2 cellular contexts compared by ENCODE assay signal in genomic region chr14:102096569-102097188, GRCh38.
TF ChIP-seq lines count a peak whose summit lies in the region.

No MANE protein-coding gene starts in this region.

TF ChIP-seq in HEK293, 187 proteins besides CTCF, POLR2A, EP300 and RAD21:
- no peak for TF ChIP-seq KLF8 (tag by site-specific recombination; IDR thresholded peaks at IDR 0.05)
- TF ChIP-seq PRDM10 (tag by site-specific recombination; IDR thresholded peaks at IDR 0.05): peak; percentile 25; the same call in 1 of the 2 replicates
- TF ChIP-seq ZNF114 (tag by site-specific recombination; IDR thresholded peaks at IDR 0.05): no peak
- peak; percentile 46; the same call in 1 of the 2 replicates for TF ChIP-seq REST (tag by site-specific recombination; IDR thresholded peaks at IDR 0.05)
- TF ChIP-seq ZEB2 (tag by site-specific recombination; IDR thresholded peaks at IDR 0.05): 0 out of 2 replicates have a peak, but pooled peaks have one; percentile 34
- peak; percentile 87 for TF ChIP-seq ZNF362 (tag by site-specific recombination; IDR thresholded peaks at IDR 0.05)
- TF ChIP-seq ZBTB17 (tag by site-specific recombination; IDR thresholded peaks at IDR 0.05): peak; percentile 53
- peak; percentile 96 for TF ChIP-seq ZNF654 (tag by site-specific recombination; IDR thresholded peaks at IDR 0.05; ENCODE audit: low read depth)
- TF ChIP-seq, protein P1, sequence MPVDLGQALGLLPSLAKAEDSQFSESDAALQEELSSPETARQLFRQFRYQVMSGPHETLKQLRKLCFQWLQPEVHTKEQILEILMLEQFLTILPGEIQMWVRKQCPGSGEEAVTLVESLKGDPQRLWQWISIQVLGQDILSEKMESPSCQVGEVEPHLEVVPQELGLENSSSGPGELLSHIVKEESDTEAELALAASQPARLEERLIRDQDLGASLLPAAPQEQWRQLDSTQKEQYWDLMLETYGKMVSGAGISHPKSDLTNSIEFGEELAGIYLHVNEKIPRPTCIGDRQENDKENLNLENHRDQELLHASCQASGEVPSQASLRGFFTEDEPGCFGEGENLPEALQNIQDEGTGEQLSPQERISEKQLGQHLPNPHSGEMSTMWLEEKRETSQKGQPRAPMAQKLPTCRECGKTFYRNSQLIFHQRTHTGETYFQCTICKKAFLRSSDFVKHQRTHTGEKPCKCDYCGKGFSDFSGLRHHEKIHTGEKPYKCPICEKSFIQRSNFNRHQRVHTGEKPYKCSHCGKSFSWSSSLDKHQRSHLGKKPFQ (tag by site-specific recombination; IDR thresholded peaks at IDR 0.05): peak; percentile 81
- TF ChIP-seq TCF7L2 (IDR thresholded peaks at IDR 0.05; ENCODE audit: borderline replicate concordance, low read depth, low read length): peak; percentile 52; the same call in 1 of the 2 replicates
- TF ChIP-seq IKZF3 (tag by site-specific recombination; IDR thresholded peaks at IDR 0.05): peak; percentile 86
- TF ChIP-seq BCL6B (tag by site-specific recombination; IDR thresholded peaks at IDR 0.05): no peak
- peak; percentile 55; the same call in 1 of the 2 replicates for TF ChIP-seq ZSCAN30 (tag by site-specific recombination; IDR thresholded peaks at IDR 0.05)

TF ChIP-seq in H1, 55 proteins besides CTCF, POLR2A, EP300 and RAD21:
- TF ChIP-seq TBP (IDR thresholded peaks at IDR 0.05; ENCODE audit: low read depth, low read length): no peak
- TF ChIP-seq SP4 (IDR thresholded peaks at IDR 0.05; ENCODE audit: low read length): no peak
- no peak for TF ChIP-seq SP1 (IDR thresholded peaks at IDR 0.05; ENCODE audit: low read depth, low read length)
- peak; percentile 46; the same call in 1 of the 2 replicates for TF ChIP-seq GABPA (IDR thresholded peaks at IDR 0.05; ENCODE audit: borderline replicate concordance, insufficient read depth, low read length)
- TF ChIP-seq MAX (IDR thresholded peaks at IDR 0.05): peak; percentile 53; the same call in 1 of the 2 replicates
- TF ChIP-seq SP2 (IDR thresholded peaks at IDR 0.05; ENCODE audit: low read length): no peak
- TF ChIP-seq ASH2L (IDR thresholded peaks at IDR 0.05; ENCODE audit: low read length): peak; percentile 6
- TF ChIP-seq CBX8 (IDR thresholded peaks at IDR 0.05; ENCODE audit: borderline replicate concordance, low read depth, low read length): no peak
- TF ChIP-seq EZH2 (IDR thresholded peaks at IDR 0.05; ENCODE audit: low read depth, low read length, severe bottlenecking): no peak
- TF ChIP-seq EGR1 (IDR thresholded peaks at IDR 0.05; ENCODE audit: borderline replicate concordance, low read depth, low read length): no peak
- TF ChIP-seq ATF3 (IDR thresholded peaks at IDR 0.05; ENCODE audit: insufficient read depth, low read depth, low read length): 0 out of 2 replicates have a peak, but pooled peaks have one; percentile 26
- no peak for TF ChIP-seq SAP30 (IDR thresholded peaks at IDR 0.05; ENCODE audit: insufficient read depth, insufficient replicate concordance, low read length)
- TF ChIP-seq, protein P2, sequence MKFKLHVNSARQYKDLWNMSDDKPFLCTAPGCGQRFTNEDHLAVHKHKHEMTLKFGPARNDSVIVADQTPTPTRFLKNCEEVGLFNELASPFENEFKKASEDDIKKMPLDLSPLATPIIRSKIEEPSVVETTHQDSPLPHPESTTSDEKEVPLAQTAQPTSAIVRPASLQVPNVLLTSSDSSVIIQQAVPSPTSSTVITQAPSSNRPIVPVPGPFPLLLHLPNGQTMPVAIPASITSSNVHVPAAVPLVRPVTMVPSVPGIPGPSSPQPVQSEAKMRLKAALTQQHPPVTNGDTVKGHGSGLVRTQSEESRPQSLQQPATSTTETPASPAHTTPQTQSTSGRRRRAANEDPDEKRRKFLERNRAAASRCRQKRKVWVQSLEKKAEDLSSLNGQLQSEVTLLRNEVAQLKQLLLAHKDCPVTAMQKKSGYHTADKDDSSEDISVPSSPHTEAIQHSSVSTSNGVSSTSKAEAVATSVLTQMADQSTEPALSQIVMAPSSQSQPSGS (IDR thresholded peaks at IDR 0.05; ENCODE audit: low read length): no peak
- TF ChIP-seq E2F6 (IDR thresholded peaks at IDR 0.05): 0 out of 2 replicates have a peak, but pooled peaks have one; percentile 19
